In the genomic region with DNA sequence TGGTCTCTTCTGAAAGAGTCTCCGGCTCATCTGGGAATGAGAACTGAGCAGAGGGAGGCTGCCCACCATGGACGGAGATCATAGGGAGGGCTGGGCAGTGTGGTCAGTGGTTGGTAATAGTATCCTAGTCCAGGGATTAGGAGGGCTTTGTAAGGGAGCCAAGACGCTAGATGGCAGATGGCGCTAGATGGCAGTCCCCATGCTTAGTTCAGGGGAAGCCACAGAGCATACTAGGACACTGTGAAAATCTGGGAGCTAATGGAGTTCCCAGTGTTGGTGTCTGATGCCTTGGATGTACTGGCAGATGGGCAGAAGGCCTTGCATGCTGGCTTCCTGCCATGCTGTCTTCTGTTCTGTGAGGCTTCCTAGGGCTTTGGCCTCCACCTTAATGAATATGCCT, we compare ENCODE assay signal across 31 cellular contexts. TPM values are rescaled to one million over a fixed set of nuclear protein-coding genes. Genes with fewer than 3 reads are reported as not detected.
DNase-seq lines count a peak whose midpoint lies in the region; ATAC-seq and TF ChIP-seq lines count a peak whose summit lies in the region.
"Had no signal": no experiment of that assay in that cellular context is flagged by ENCODE, and none has a peak within 500 bp of the region (broad histone marks: within the 10 kb centered on the region; RNA-seq: fewer than 3 reads in every experiment).

No MANE protein-coding gene starts in this region.

- H2AFZ ChIP-seq in neuronal stem cell (ENCODE audit: low read length) = no peak overlapping the region

- no peak for TF ChIP-seq CTCF in body of pancreas (IDR thresholded peaks at IDR 0.05)

- no peak overlapping the region for H3K4me3 ChIP-seq in neuronal stem cell (ENCODE audit: low read length in 2 of 2)
- no peak overlapping the region for H3K4me3 ChIP-seq in body of pancreas
- H3K4me3 ChIP-seq: A549, upper lobe of left lung had no signal

- TF ChIP-seq POLR2A in body of pancreas (IDR thresholded peaks at IDR 0.05) = no peak

- H3K27ac ChIP-seq in neuronal stem cell (replicated peaks; ENCODE audit: low read length) (no peak overlapping the region), body of pancreas (no peak overlapping the region)
- H3K27ac ChIP-seq: A549, neutrophil, upper lobe of left lung had no signal

- H3K27me3 Mint-ChIP-seq in activated CD4-positive, alpha-beta T cell treated with anti-CD3 and anti-CD28 coated beads, Interleukin-2, amount 10 ng/mL, durations not matched to agents 24 days and 14 days = no peaks in the 10 kb centered on the region

- H3K4me1 ChIP-seq in neuronal stem cell (ENCODE audit: control insufficient read depth in 2 of 2, insufficient read depth in 1 of 2, low read depth in 1 of 2, low read length in 2 of 2) = no peaks in the 10 kb centered on the region
- H3K4me1 ChIP-seq in body of pancreas = no peaks in the 10 kb centered on the region
- H3K4me1 ChIP-seq: A549, upper lobe of left lung had no signal

- no peak overlapping the region for H3K4me3 Mint-ChIP-seq in activated CD4-positive, alpha-beta T cell treated with anti-CD3 and anti-CD28 coated beads, Interleukin-2, amount 10 ng/mL, durations not matched to agents 24 days and 14 days
- H3K4me3 Mint-ChIP-seq: activated naive CD4-positive, alpha-beta T cell treated with anti-CD3 and anti-CD28 coated beads, Interleukin-2, amount 10 ng/mL, durations not matched to agents 7 days and 5 days; activated T-helper 1 cell treated with anti-CD3 and anti-CD28 coated beads, Interleukin-12 subunit alpha, Interleukin-12 subunit beta, Interleukin-2, Interleukin-4 antibody, amounts not matched to agents 30 ng/mL and 10 ng/mL and 1 ng/mL, durations not matched to agents 14 hours and 24 hours and 36 hours; T-cell had no signal

- H3K4me1 Mint-ChIP-seq in activated CD4-positive, alpha-beta T cell treated with anti-CD3 and anti-CD28 coated beads, Interleukin-2, amount 10 ng/mL, durations not matched to agents 24 days and 14 days = no peaks in the 10 kb centered on the region
- H3K4me1 Mint-ChIP-seq: activated naive CD4-positive, alpha-beta T cell treated with anti-CD3 and anti-CD28 coated beads, Interleukin-2, amount 10 ng/mL, durations not matched to agents 7 days and 5 days; T-cell had no signal

- ATAC-seq in body of pancreas (no peak), GM19452 (IDR thresholded peaks at IDR 0.05; ENCODE audit: unreplicated experiment) (no peak)
- ATAC-seq: A549, esophagus mucosa, left colon, T-cell had no signal

- H3K9ac ChIP-seq in neuronal stem cell (ENCODE audit: low read depth, low read length, poor library complexity) = no peak overlapping the region

- WGBS in neuronal stem cell (ENCODE audit: extremely low coverage in 2 of 2, insufficient read length in 2 of 2, insufficient replicate concordance in 1 of 2), 2 donors = no CpG with 5 or more reads among the region's 4 CpGs
- 89 to 90% methylated on average over 4 of the region's 4 CpGs for WGBS in body of pancreas, 2 donors

- H3K9me3 Mint-ChIP-seq in activated CD4-positive, alpha-beta T cell treated with anti-CD3 and anti-CD28 coated beads, Interleukin-2, amount 10 ng/mL, durations not matched to agents 24 days and 14 days = no peaks in the 10 kb centered on the region
- H3K9me3 Mint-ChIP-seq: activated naive CD4-positive, alpha-beta T cell treated with anti-CD3 and anti-CD28 coated beads, Interleukin-2, amount 10 ng/mL, durations not matched to agents 7 days and 5 days; activated T-helper 1 cell treated with anti-CD3 and anti-CD28 coated beads, Interleukin-12 subunit alpha, Interleukin-12 subunit beta, Interleukin-2, Interleukin-4 antibody, amounts not matched to agents 30 ng/mL and 10 ng/mL and 1 ng/mL, durations not matched to agents 14 hours and 24 hours and 36 hours; T-cell had no signal

- peak overlapping the region; percentile 44 for H3K18ac ChIP-seq in neuronal stem cell (ENCODE audit: low read length)

- DNase-seq in Ammon's horn (ENCODE audit: low spot score) (peak; percentile 60), NCI-H524 (lab: John Stamatoyannopoulos, UW) (peak; percentile 28 to 77), cerebellum (ENCODE audit: low spot score) (peak; percentile 85), neuronal stem cell (ENCODE audit: low spot score) (no peak), body of pancreas (no peak), occipital lobe (lab: John Stamatoyannopoulos, UW) (no peak)
- DNase-seq in activated CD4-positive, alpha-beta T cell treated with anti-CD3 and anti-CD28 coated beads, Interleukin-2, amount 10 ng/mL, durations not matched to agents 24 days and 14 days = no peak
- DNase-seq: activated CD4-positive, alpha-beta T cell treated with anti-CD3 and anti-CD28 coated beads, Interleukin-2, amount 50 U/mL, for 48 hours; activated CD8-positive, alpha-beta memory T cell treated with anti-CD3 and anti-CD28 coated beads, Interleukin-2, amount 50 U/mL, for 4 hours; activated naive CD4-positive, alpha-beta T cell treated with anti-CD3 and anti-CD28 coated beads, Interleukin-2, amount 10 ng/mL, durations not matched to agents 7 days and 5 days; AML-193; cortex of kidney; foreskin fibroblast; GF-D8; left colon; mesenchymal stem cell; NCI-H1092 treated with DMSO at 0.1 percent for 48 hours; NCI-H2029 treated with DMSO at 0.1 percent for 48 hours; NCI-H226; NK-92 treated with Interleukin-12 subunit alpha and Interleukin-12 subunit beta, amount 100 ng/mL, for 24 hours; SIG-M5; small intestine; stimulated activated CD4-positive, alpha-beta T cell treated with anti-CD3 and anti-CD28 coated beads, Interleukin-2, amount 100 ng/mL, for 24 hours; T-cell; upper lobe of left lung had no signal

- no peaks in the 10 kb centered on the region for H3K79me1 ChIP-seq in neuronal stem cell (ENCODE audit: low read depth, low read length)

- no peak overlapping the region for H2BK120ac ChIP-seq in neuronal stem cell (ENCODE audit: low read depth, low read length)

- no peaks in the 10 kb centered on the region for H3K36me3 Mint-ChIP-seq in activated CD4-positive, alpha-beta T cell treated with anti-CD3 and anti-CD28 coated beads, Interleukin-2, amount 10 ng/mL, durations not matched to agents 24 days and 14 days (ENCODE audit: low read depth)
- H3K36me3 Mint-ChIP-seq: activated naive CD4-positive, alpha-beta T cell treated with anti-CD3 and anti-CD28 coated beads, Interleukin-2, amount 10 ng/mL, durations not matched to agents 7 days and 5 days; T-cell had no signal

- H3K27ac Mint-ChIP-seq in activated CD4-positive, alpha-beta T cell treated with anti-CD3 and anti-CD28 coated beads, Interleukin-2, amount 10 ng/mL, durations not matched to agents 24 days and 14 days = no peak overlapping the region
- H3K27ac Mint-ChIP-seq: activated naive CD4-positive, alpha-beta T cell treated with anti-CD3 and anti-CD28 coated beads, Interleukin-2, amount 10 ng/mL, durations not matched to agents 7 days and 5 days; activated T-helper 1 cell treated with anti-CD3 and anti-CD28 coated beads, Interleukin-12 subunit alpha, Interleukin-12 subunit beta, Interleukin-2, Interleukin-4 antibody, amounts not matched to agents 30 ng/mL and 10 ng/mL and 1 ng/mL, durations not matched to agents 14 hours and 24 hours and 36 hours; T-cell had no signal

- no peak overlapping the region for H3K4me2 ChIP-seq in neuronal stem cell (ENCODE audit: insufficient read depth, low read length, poor library complexity, severe bottlenecking)
- H3K4me2 ChIP-seq: A549 had no signal

- H3K14ac ChIP-seq in neuronal stem cell (ENCODE audit: low read length) = no peak overlapping the region

- H2AK5ac ChIP-seq in neuronal stem cell (ENCODE audit: low read depth, low read length) = no peak overlapping the region

- no peak overlapping the region for H3K4ac ChIP-seq in neuronal stem cell (ENCODE audit: low read length)

- no peak overlapping the region for H3K23ac ChIP-seq in neuronal stem cell (ENCODE audit: low read depth, low read length, poor library complexity)

- H3K36me3 ChIP-seq in neuronal stem cell (replicated peaks in 1 of 2; ENCODE audit: control insufficient read depth in 2 of 2, insufficient read depth in 2 of 2, low read length in 2 of 2) (no peaks in the 10 kb centered on the region), body of pancreas (replicated peaks in 1 of 2; ENCODE audit: insufficient read depth in 1 of 2, low read depth in 2 of 2) (no peaks in the 10 kb centered on the region)
- H3K36me3 ChIP-seq: neutrophil, upper lobe of left lung had no signal

- no peaks in the 10 kb centered on the region for H3K27me3 ChIP-seq in neuronal stem cell (ENCODE audit: control insufficient read depth in 3 of 3, insufficient read depth in 3 of 3, low read depth in 1 of 3, low read length in 3 of 3)
- H3K27me3 ChIP-seq in body of pancreas = no peaks in the 10 kb centered on the region
- H3K27me3 ChIP-seq: upper lobe of left lung had no signal

- no peak overlapping the region for H2BK5ac ChIP-seq in neuronal stem cell (ENCODE audit: low read length)

- H4K91ac ChIP-seq in neuronal stem cell (ENCODE audit: low read depth, low read length, poor library complexity) = no peak overlapping the region

- no peak overlapping the region for H2BK15ac ChIP-seq in neuronal stem cell (ENCODE audit: low read length)

- H3K9me3 ChIP-seq in neuronal stem cell (replicated peaks in 1 of 2; ENCODE audit: control insufficient read depth in 2 of 2, insufficient read depth in 1 of 2, low read depth in 1 of 2, low read length in 2 of 2) (no peaks in the 10 kb centered on the region), body of pancreas (no peaks in the 10 kb centered on the region)
- H3K9me3 ChIP-seq: A549, neutrophil, upper lobe of left lung had no signal

- no peak overlapping the region for H4K8ac ChIP-seq in neuronal stem cell (ENCODE audit: low read depth, low read length)

- intact Hi-C loops in body of pancreas (cut with DNase I) = no loop called here
- intact Hi-C loops in activated CD4-positive, alpha-beta T cell treated with anti-CD3 and anti-CD28 coated beads, Interleukin-2, amount 10 ng/mL, durations not matched to agents 24 days and 14 days (cut with micrococcal nuclease) = no loop called here

- H2BK12ac ChIP-seq in neuronal stem cell (ENCODE audit: low read length) = no peak overlapping the region

RNA-seq across cellular contexts. Expression of a gene that starts 21.7 kb away (rescaled TPM):
- 7.3 TPM for total RNA-seq in cerebellum
- 2.6 TPM for polyA plus RNA-seq in neuronal stem cell (2013, experiment 1 of 2)
- 2.5 TPM for polyA plus RNA-seq in neuronal stem cell (2013, experiment 2 of 2)
- total RNA-seq in body of pancreas = 10 to 100 TPM; 10.1 to 12.2 TPM
- 14.0 TPM for total RNA-seq in occipital lobe
- total RNA-seq in activated CD4-positive, alpha-beta T cell treated with anti-CD3 and anti-CD28 coated beads, Interleukin-2, amount 10 ng/mL, durations not matched to agents 24 days and 14 days = not detected in 2 replicates
- total RNA-seq: activated T-helper 1 cell treated with anti-CD3 and anti-CD28 coated beads, Interleukin-12 subunit alpha, Interleukin-12 subunit beta, Interleukin-2, Interleukin-4 antibody, amounts not matched to agents 30 ng/mL and 10 ng/mL and 1 ng/mL, durations not matched to agents 14 hours and 24 hours and 36 hours; HT-29 had no signal
- polyA plus RNA-seq: A549 had no signal

RNA-seq across cellular contexts. Expression of a gene that starts 45.3 kb away (rescaled TPM):
- total RNA-seq in cerebellum = 2.6 TPM
- polyA plus RNA-seq in neuronal stem cell (2013, experiment 1 of 2) = 0.70 TPM
- 0.78 TPM for polyA plus RNA-seq in neuronal stem cell (2013, experiment 2 of 2)
- not detected for total RNA-seq in body of pancreas
- total RNA-seq in occipital lobe = 3.3 TPM
- 0.17 and 0.33 TPM in 2 replicates for total RNA-seq in activated CD4-positive, alpha-beta T cell treated with anti-CD3 and anti-CD28 coated beads, Interleukin-2, amount 10 ng/mL, durations not matched to agents 24 days and 14 days
- total RNA-seq: HT-29 had no signal

Comparison
In these comparisons a context has a peak if more than half of its experiments do, and no peak if none do; other contexts are left out.
1. DNase-seq: peak in Ammon's horn (single experiment), NCI-H524 (2 of 2) and cerebellum (single experiment); none in neuronal stem cell (single experiment), body of pancreas (0 of 4), occipital lobe (single experiment) and activated CD4-positive, alpha-beta T cell treated with anti-CD3 and anti-CD28 coated beads, Interleukin-2, amount 10 ng/mL, durations not matched to agents 24 days and 14 days (single experiment).